ENCODE assay signal across 11 cellular contexts in genomic region chr4:77120888-77121508, GRCh38. TPM values are rescaled to one million over a fixed set of nuclear protein-coding genes. Genes with fewer than 3 reads are reported as not detected.
DNase-seq lines count a peak whose midpoint lies in the region; ATAC-seq, FAIRE-seq and TF ChIP-seq lines count a peak whose summit lies in the region.
"Had no signal": no experiment of that assay in that cellular context is flagged by ENCODE, and none has a peak within 500 bp of the region (broad histone marks: within the 10 kb centered on the region; RNA-seq: fewer than 3 reads in every experiment).

No MANE protein-coding gene starts in this region.

- H3K36me3 ChIP-seq in H7 (replicated peaks; ENCODE audit: control insufficient read depth, insufficient read depth, low read length) (no peaks in the 10 kb centered on the region), Peyer's patch (no peaks in the 10 kb centered on the region), kidney (ENCODE audit: control insufficient read depth in 1 of 2, insufficient read depth in 2 of 2, low read length in 2 of 2) (no peaks in the 10 kb centered on the region)

- no peak overlapping the region for H3K9ac ChIP-seq in kidney (ENCODE audit: low read length in 2 of 2)

- intact Hi-C loops in kidney (cut with DNase I): no loop called here

- TF ChIP-seq CTCF in Peyer's patch (IDR thresholded peaks at IDR 0.05) (peak in 4 of 6 experiments; percentile 23 to 44 (median 28)), kidney (IDR thresholded peaks at IDR 0.05; ENCODE audit: borderline replicate concordance, extremely low read depth, insufficient read depth) (peak; percentile 24)

- FAIRE-seq in GM12891 (lab: Jason Lieb, UNC) (peak; percentile 65), kidney (lab: Jason Lieb, UNC) (no peak)

- H3K27ac ChIP-seq in Peyer's patch (no peak overlapping the region), kidney (ENCODE audit: low read depth in 2 of 2, low read length in 2 of 2) (no peak overlapping the region)

- H3K4me1 ChIP-seq in Peyer's patch (no peaks in the 10 kb centered on the region), kidney (ENCODE audit: control insufficient read depth in 1 of 2, insufficient read depth in 1 of 2, low read depth in 1 of 2, low read length in 2 of 2) (no peaks in the 10 kb centered on the region)

- H3K27me3 ChIP-seq in H7 (ENCODE audit: control insufficient read depth, insufficient read depth, low read length) (no peaks in the 10 kb centered on the region), Peyer's patch (no peaks in the 10 kb centered on the region)

- ATAC-seq in GM18511 (IDR thresholded peaks at IDR 0.05; ENCODE audit: unreplicated experiment): no peak

- H3K9me3 ChIP-seq in Peyer's patch (no peaks in the 10 kb centered on the region), kidney (ENCODE audit: control insufficient read depth in 1 of 2, low read length in 2 of 2) (no peaks in the 10 kb centered on the region)

- DNase-seq in GM12891 (ENCODE audit: insufficient read length, low spot score) (no peak), H7 (peak; percentile 26), Peyer's patch (peak in 1 of 3 donors; percentile 47), kidney (no peak), medulla oblongata (ENCODE audit: extremely low spot score) (no peak), inferior parietal cortex (ENCODE audit: extremely low spot score) (no peak), anterior cingulate cortex (lab: John Stamatoyannopoulos, UW) (no peak)
- DNase-seq: amniotic stem cell, erythroblast, MM.1S had no signal

- H3K4me3 ChIP-seq in H7 (ENCODE audit: insufficient read depth, low read depth, low read length): no peak overlapping the region
- H3K4me3 ChIP-seq in Peyer's patch: no peak overlapping the region
- no peak overlapping the region for H3K4me3 ChIP-seq in kidney (ENCODE audit: low read length in 2 of 2)

- TF ChIP-seq POLR2A in GM12891 (IDR thresholded peaks at IDR 0.05; ENCODE audit: low read depth, low read length) (no peak), Peyer's patch (IDR thresholded peaks at IDR 0.05) (no peak)

TF ChIP-seq in GM12891, 5 proteins besides CTCF, POLR2A, EP300 and RAD21:
- TF ChIP-seq POLR2AphosphoS5 (IDR thresholded peaks at IDR 0.05; ENCODE audit: low read depth, low read length): no peak
- TF ChIP-seq TAF1 (IDR thresholded peaks at IDR 0.05; ENCODE audit: low read depth, low read length): no peak
- TF ChIP-seq PAX5 (IDR thresholded peaks at IDR 0.05; ENCODE audit: insufficient read depth, low read length, severe bottlenecking): no peak
- no peak for TF ChIP-seq SPI1 (IDR thresholded peaks at IDR 0.05; ENCODE audit: low read depth, low read length)
- no peak for TF ChIP-seq POU2F2 (IDR thresholded peaks at IDR 0.05; ENCODE audit: low read depth, low read length)

RNA-seq across cellular contexts. Expression of gene CCNG2, which starts 36.0 kb away (rescaled TPM):
- polyA plus RNA-seq in GM12891 (2012; ENCODE audit: low read depth, missing spikeins): 11.8 TPM
- total RNA-seq in H7 (2014; rRNA removed; shearing (Covaris generic)): 6.2 and 8.6 TPM in 2 replicates
- 10 to 100 TPM; 19.8 to 29.7 (median 25.8) TPM for total RNA-seq in Peyer's patch
- 75.8 TPM for total RNA-seq in kidney
- polyA plus RNA-seq in kidney (ENCODE audit: insufficient read depth, low read depth, low replicate concordance): 26.4 TPM

RNA-seq across cellular contexts. Expression of gene CCNI, which starts 45.2 kb away (rescaled TPM):
- polyA plus RNA-seq in GM12891 (2012; ENCODE audit: low read depth, missing spikeins): 102 TPM
- total RNA-seq in H7 (2014; rRNA removed; shearing (Covaris generic)): 149 and 177 TPM in 2 replicates
- total RNA-seq in Peyer's patch: 100 to 1,000 TPM; 132 to 220 (median 176) TPM
- total RNA-seq in kidney: 314 TPM
- polyA plus RNA-seq in kidney (ENCODE audit: insufficient read depth, low read depth, low replicate concordance): 172 TPM
